In genomic region chr17:39729280-39729851, GRCh38 we compare ENCODE assay signal across 9 cellular contexts. TPM values are rescaled to one million over a fixed set of nuclear protein-coding genes. Genes with fewer than 3 reads are reported as not detected.
DNase-seq lines count a peak whose midpoint lies in the region; ATAC-seq and TF ChIP-seq lines count a peak whose summit lies in the region.
"Had no signal": no experiment of that assay in that cellular context is flagged by ENCODE, and none has a peak within 500 bp of the region (broad histone marks: within the 10 kb centered on the region; RNA-seq: fewer than 3 reads in every experiment).

No MANE protein-coding gene starts in this region.

- H3K36me3 ChIP-seq in KMS-11 (ENCODE audit: insufficient read depth): no peaks in the 10 kb centered on the region

- ATAC-seq in natural killer cell treated with Interleukin-12 subunit alpha and Interleukin-12 subunit beta and Interleukin-15 and Interleukin-18, amount 100 ng/mL, for 72 hours: no peak
- ATAC-seq in GM19351 (IDR thresholded peaks at IDR 0.05; ENCODE audit: unreplicated experiment) (no peak), GM21390 (IDR thresholded peaks at IDR 0.05; ENCODE audit: unreplicated experiment) (no peak)

- H3K4me2 ChIP-seq in KMS-11: peak overlapping the region; percentile 85

- in situ Hi-C loops in GM13977 (cut with MboI; ENCODE audit: low pct_unique_long_range_greater_than_20kb, low sequenced_read_pairs, unreplicated experiment): no loop called here

- H3K27me3 Mint-ChIP-seq in natural killer cell treated with Interleukin-12 subunit alpha and Interleukin-12 subunit beta and Interleukin-15 and Interleukin-18, amount 100 ng/mL, for 72 hours: no peaks in the 10 kb centered on the region

- peak overlapping the region; percentile 77; the same call in 1 of the 2 replicates for H3K9ac ChIP-seq in KMS-11

- H3K4me1 ChIP-seq in KMS-11 (ENCODE audit: low read depth, poor library complexity, severe bottlenecking): peaks cover 15% of the 10 kb centered on the region

- peaks cover 13% of the 10 kb centered on the region for H3K79me2 ChIP-seq in KMS-11 (ENCODE audit: insufficient read depth, low read depth)

- no peak overlapping the region for H2AFZ ChIP-seq in KMS-11 (ENCODE audit: low read depth)

- peak overlapping the region; percentile 93 for H3K4me3 Mint-ChIP-seq in natural killer cell treated with Interleukin-12 subunit alpha and Interleukin-12 subunit beta and Interleukin-15 and Interleukin-18, amount 100 ng/mL, for 72 hours

- H3K27ac Mint-ChIP-seq in natural killer cell treated with Interleukin-12 subunit alpha and Interleukin-12 subunit beta and Interleukin-15 and Interleukin-18, amount 100 ng/mL, for 72 hours: peak overlapping the region; percentile 79 to 94

- H3K36me3 Mint-ChIP-seq in natural killer cell treated with Interleukin-12 subunit alpha and Interleukin-12 subunit beta and Interleukin-15 and Interleukin-18, amount 100 ng/mL, for 72 hours: no peaks in the 10 kb centered on the region

- no peaks in the 10 kb centered on the region for H3K9me3 Mint-ChIP-seq in natural killer cell treated with Interleukin-12 subunit alpha and Interleukin-12 subunit beta and Interleukin-15 and Interleukin-18, amount 100 ng/mL, for 72 hours

- peaks cover 12 to 17% of the 10 kb centered on the region in 2 donors for H3K4me1 Mint-ChIP-seq in natural killer cell treated with Interleukin-12 subunit alpha and Interleukin-12 subunit beta and Interleukin-15 and Interleukin-18, amount 100 ng/mL, for 72 hours (ENCODE audit: low read depth in 2 of 2)

- H4K20me1 ChIP-seq in KMS-11 (ENCODE audit: insufficient read depth): no peaks in the 10 kb centered on the region

- no peak for DNase-seq in AG10803 (ENCODE audit: low read depth)
- DNase-seq in coronary artery (ENCODE audit: low spot score): no peak
- no peak for DNase-seq in natural killer cell treated with Interleukin-12 subunit alpha and Interleukin-12 subunit beta and Interleukin-15 and Interleukin-18, amount 100 ng/mL, for 72 hours (ENCODE audit: low spot score)
- no peak for DNase-seq in NCI-H2171 treated with DMSO at 0.1 percent for 48 hours (lab: John Stamatoyannopoulos, UW)
- DNase-seq in GM13977 (ENCODE audit: low spot score): no peak
- DNase-seq: midbrain had no signal

- H3K4me3 ChIP-seq in AG10803 (ENCODE audit: low read length) (peak overlapping the region; percentile 90), KMS-11 (IDR thresholded peaks at IDR 0.05; ENCODE audit: insufficient read depth, low read depth, low read length) (no peak overlapping the region), coronary artery (peak overlapping the region; percentile 92)

- no peak for TF ChIP-seq CTCF in AG10803 (conservative IDR thresholded peaks at IDR 0.05; ENCODE audit: low read length)
- TF ChIP-seq CTCF in KMS-11 (conservative IDR thresholded peaks at IDR 0.05; ENCODE audit: low read depth, low read length): no peak
- TF ChIP-seq CTCF in coronary artery (IDR thresholded peaks at IDR 0.05): no peak
- TF ChIP-seq CTCF in GM13977 (IDR thresholded peaks at IDR 0.05; ENCODE audit: extremely low read depth, insufficient read depth, missing control alignments): no peak

- H3K27ac ChIP-seq in KMS-11: peak overlapping the region; percentile 60; the same call in 1 of the 2 replicates
- H3K27ac ChIP-seq in coronary artery: peak overlapping the region; percentile 63 to 96

- H3K27me3 ChIP-seq in KMS-11 (ENCODE audit: insufficient read depth, low read depth): no peaks in the 10 kb centered on the region

RNA-seq across cellular contexts. Expression of gene MIEN1, which starts 1.0 kb away (rescaled TPM):
- 10 to 100 TPM; 56.3 to 64.6 TPM for total RNA-seq in natural killer cell treated with Interleukin-12 subunit alpha and Interleukin-12 subunit beta and Interleukin-15 and Interleukin-18, amount 100 ng/mL, for 72 hours

RNA-seq across cellular contexts. Expression of gene GRB7, which starts 8.4 kb away (rescaled TPM):
- under 1 TPM in 1 of 2 donors, not detected in 1; 0.36 TPM for total RNA-seq in natural killer cell treated with Interleukin-12 subunit alpha and Interleukin-12 subunit beta and Interleukin-15 and Interleukin-18, amount 100 ng/mL, for 72 hours

RNA-seq across cellular contexts. Expression of gene ERBB2, which starts 29.5 kb away (rescaled TPM):
- total RNA-seq in natural killer cell treated with Interleukin-12 subunit alpha and Interleukin-12 subunit beta and Interleukin-15 and Interleukin-18, amount 100 ng/mL, for 72 hours: 1 to 10 TPM; 3.8 to 9.5 TPM

RNA-seq across cellular contexts. Expression of gene PGAP3, which starts 41.5 kb away (rescaled TPM):
- total RNA-seq in natural killer cell treated with Interleukin-12 subunit alpha and Interleukin-12 subunit beta and Interleukin-15 and Interleukin-18, amount 100 ng/mL, for 72 hours: 10 to 100 TPM in 1 of 2 donors, 1 to 10 TPM in 1; 8.8 to 13.7 TPM
